24 cellular contexts compared by ENCODE assay signal in genomic region chr4:108219998-108220397, GRCh38. TPM values are rescaled to one million over a fixed set of nuclear protein-coding genes. Genes with fewer than 3 reads are reported as not detected.
DNase-seq lines count a peak whose midpoint lies in the region; ATAC-seq and TF ChIP-seq lines count a peak whose summit lies in the region.
"Had no signal": no experiment of that assay in that cellular context is flagged by ENCODE, and none has a peak within 500 bp of the region (broad histone marks: within the 10 kb centered on the region; RNA-seq: fewer than 3 reads in every experiment).

No MANE protein-coding gene starts in this region.

- TF ChIP-seq CTCF in esophagus muscularis mucosa (IDR thresholded peaks at IDR 0.05), result no peak

- intact Hi-C loops in activated CD4-positive, alpha-beta T cell treated with anti-CD3 and anti-CD28 coated beads for 36 hours (cut with DNase I, micrococcal nuclease), result no loop called here
- intact Hi-C loops in esophagus muscularis mucosa (cut with DNase I), result no loop called here

- 89% methylated on average over 5 of the region's 5 CpGs for WGBS in esophagus muscularis mucosa

- POLR2A ChIA-PET in activated CD4-positive, alpha-beta T cell treated with anti-CD3 and anti-CD28 coated beads for 36 hours (lab: Charles Lee), result no interaction called here

- H3K4me3 Mint-ChIP-seq in activated CD4-positive, alpha-beta T cell treated with anti-CD3 and anti-CD28 coated beads for 36 hours, result no peak overlapping the region
- H3K4me3 Mint-ChIP-seq: CD8-positive, alpha-beta T cell; HFFc6 had no signal

- peaks cover 3% of the 10 kb centered on the region for H3K4me1 Mint-ChIP-seq in activated CD4-positive, alpha-beta T cell treated with anti-CD3 and anti-CD28 coated beads for 36 hours

- CTCF ChIA-PET in activated CD4-positive, alpha-beta T cell treated with anti-CD3 and anti-CD28 coated beads for 36 hours (lab: Charles Lee), result interaction anchor here (0.6 kb wide), 1 partner anchor 165 kb away, joined by 3 read pairs; no protein-coding TSS in a partner anchor

- H3K36me3 ChIP-seq in esophagus muscularis mucosa, result no peaks in the 10 kb centered on the region

- TF ChIP-seq POLR2A in esophagus muscularis mucosa (IDR thresholded peaks at IDR 0.05; ENCODE audit: low read depth), result no peak

- no peak for TF ChIP-seq EP300 in esophagus muscularis mucosa (IDR thresholded peaks at IDR 0.05)

- no peaks in the 10 kb centered on the region for H3K27me3 ChIP-seq in esophagus muscularis mucosa

- H3K9me3 ChIP-seq in esophagus muscularis mucosa, result no peaks in the 10 kb centered on the region

- no peak for DNase-seq in activated CD4-positive, alpha-beta T cell treated with anti-CD3 and anti-CD28 coated beads for 36 hours
- DNase-seq in activated CD4-positive, alpha-beta T cell treated with anti-CD3 and anti-CD28 coated beads, Interleukin-2, amount 50 U/mL, for 1 hour, result no peak
- peak; percentile 2 for DNase-seq in Daoy (ENCODE audit: low read depth)
- peak; percentile 2 for DNase-seq in NCI-H226
- peak; percentile 13 for DNase-seq in iris pigment epithelial cell (ENCODE audit: low read depth)
- DNase-seq in activated CD8-positive, alpha-beta memory T cell treated with anti-CD3 and anti-CD28 coated beads, Interleukin-2, amount 50 U/mL, for 4 hours, result no peak
- no peak for DNase-seq in esophagus muscularis mucosa (ENCODE audit: extremely low spot score)
- DNase-seq: AML-193; C1 segment of cervical spinal cord; CD8-positive, alpha-beta T cell; H7; HFFc6; Kasumi-1; MM.1S; NCI-H1105; NCI-H146; NCI-H2029; NCI-H2227 treated with DMSO at 0.1 percent for 48 hours; NCI-H510A treated with DMSO at 0.1 percent for 48 hours; NCI-H82; Right ventricle myocardium superior had no signal

- H3K27me3 Mint-ChIP-seq in activated CD4-positive, alpha-beta T cell treated with anti-CD3 and anti-CD28 coated beads for 36 hours, result no peaks in the 10 kb centered on the region

- no peak overlapping the region for H3K27ac Mint-ChIP-seq in activated CD4-positive, alpha-beta T cell treated with anti-CD3 and anti-CD28 coated beads for 36 hours
- H3K27ac Mint-ChIP-seq: CD8-positive, alpha-beta T cell; HFFc6 had no signal

- peak; percentile 39 for ATAC-seq in activated CD4-positive, alpha-beta T cell treated with anti-CD3 and anti-CD28 coated beads for 36 hours
- ATAC-seq in GM21447 (IDR thresholded peaks at IDR 0.05; ENCODE audit: unreplicated experiment), result no peak
- ATAC-seq: CD8-positive, alpha-beta T cell; GM12878; PC-3 had no signal

- H3K4me1 ChIP-seq in esophagus muscularis mucosa, result no peaks in the 10 kb centered on the region

- H3K27ac ChIP-seq in esophagus muscularis mucosa (replicated peaks in 1 of 4), result no peak overlapping the region

- peaks cover 5% of the 10 kb centered on the region for H3K9me3 Mint-ChIP-seq in activated CD4-positive, alpha-beta T cell treated with anti-CD3 and anti-CD28 coated beads for 36 hours (ENCODE audit: low read depth)

- peaks cover 8% of the 10 kb centered on the region for H3K36me3 Mint-ChIP-seq in activated CD4-positive, alpha-beta T cell treated with anti-CD3 and anti-CD28 coated beads for 36 hours (ENCODE audit: low read depth)

- no peak overlapping the region for H3K4me3 ChIP-seq in esophagus muscularis mucosa
- H3K4me3 ChIP-seq: GM12878 had no signal

RNA-seq across cellular contexts. Expression of gene LEF1, which starts 51.3 kb away (rescaled TPM):
- 100 to 1,000 TPM; 175 to 302 TPM for total RNA-seq in activated CD4-positive, alpha-beta T cell treated with anti-CD3 and anti-CD28 coated beads for 36 hours
- total RNA-seq in Daoy (2014; rRNA removed; shearing (Covaris generic)), result 17.1 and 19.7 TPM in 2 replicates
- 1 to 10 TPM in 2 of 4 donors, under 1 TPM in 2; 0.42 to 3.6 (median 1.9) TPM for total RNA-seq in esophagus muscularis mucosa

Comparison
In these comparisons a context has a peak if more than half of its experiments do, and no peak if none do; other contexts are left out.
1. DNase-seq: peak in Daoy (single experiment), NCI-H226 (single experiment) and iris pigment epithelial cell (single experiment); none in activated CD4-positive, alpha-beta T cell treated with anti-CD3 and anti-CD28 coated beads for 36 hours (single experiment), activated CD4-positive, alpha-beta T cell treated with anti-CD3 and anti-CD28 coated beads, Interleukin-2, amount 50 U/mL, for 1 hour (single experiment), activated CD8-positive, alpha-beta memory T cell treated with anti-CD3 and anti-CD28 coated beads, Interleukin-2, amount 50 U/mL, for 4 hours (single experiment) and esophagus muscularis mucosa (single experiment).